In the genomic region with DNA sequence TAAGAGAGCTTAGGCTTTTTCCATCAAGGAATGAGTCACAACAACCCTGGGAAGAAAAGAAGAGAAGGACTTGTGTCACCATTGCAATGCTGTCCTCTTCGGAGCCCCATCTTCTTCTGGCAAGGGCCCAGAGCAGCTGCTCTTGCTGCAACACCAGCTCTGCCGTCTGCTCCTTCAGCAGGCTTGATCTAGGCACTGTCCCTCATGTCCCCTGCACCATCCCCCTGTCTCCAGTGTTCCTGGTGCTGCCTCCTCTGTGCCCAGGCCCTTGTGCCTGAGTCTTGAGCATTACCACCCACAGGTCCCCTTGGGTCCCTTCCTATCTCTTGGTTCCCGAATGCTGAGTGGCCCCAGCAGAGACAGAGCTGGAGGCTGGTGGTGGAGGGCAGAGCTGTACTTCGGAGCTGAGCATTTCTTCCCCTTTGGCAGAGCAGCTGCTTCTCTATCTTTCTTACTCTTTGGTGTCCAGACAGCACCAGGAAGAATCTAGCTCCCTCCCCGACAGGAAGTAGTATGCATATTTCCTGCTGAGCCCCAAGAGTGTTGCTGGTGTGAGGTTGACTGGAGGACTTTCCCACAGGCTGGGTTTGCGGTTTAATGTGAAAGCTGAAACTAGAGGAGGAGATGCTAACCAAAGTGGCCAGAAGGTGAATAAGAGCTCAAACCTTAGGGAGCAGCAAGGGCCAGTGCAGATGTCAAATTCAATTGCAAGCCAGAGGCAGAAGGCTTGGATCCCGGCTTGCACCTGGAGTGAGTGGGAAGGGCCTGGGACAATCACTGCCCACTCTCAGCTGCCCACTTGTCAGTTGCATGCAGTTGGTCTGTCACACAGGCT, we compare ENCODE assay signal across 8 cellular contexts. TPM values are rescaled to one million over a fixed set of nuclear protein-coding genes. Genes with fewer than 3 reads are reported as not detected.
DNase-seq lines count a peak whose midpoint lies in the region; ATAC-seq and TF ChIP-seq lines count a peak whose summit lies in the region.

No MANE protein-coding gene starts in this region.

- H3K9me2 ChIP-seq in SU-DHL-6 (replicated peaks; ENCODE audit: insufficient read depth, low read length) = no peaks in the 10 kb centered on the region

- peak overlapping the region; percentile 12 to 63 (median 35); a peak in 13 of 20 replicates for H3K4me3 ChIP-seq in BLaER1 treated with 17β-estradiol and CSF1 and Interleukin-3, amounts not matched to agents 10 nM and 100 nM
- H3K4me3 ChIP-seq in SU-DHL-6 (ENCODE audit: insufficient read depth, low read length, poor library complexity, severe bottlenecking) (peak overlapping the region; percentile 49), astrocyte of the spinal cord (ENCODE audit: low read depth, low read length) (no peak overlapping the region), lower lobe of right lung (no peak overlapping the region)

- intact Hi-C loops in lower lobe of right lung (cut with DNase I) = no loop called here

- peaks cover 0 to 15% (median 7%) of the 10 kb centered on the region in 11 experiments; a peak in 9 of 22 replicates for H3K27me3 ChIP-seq in BLaER1 treated with 17β-estradiol and CSF1 and Interleukin-3, amounts not matched to agents 10 nM and 100 nM
- H3K27me3 ChIP-seq in SU-DHL-6 (ENCODE audit: low read length) = no peaks in the 10 kb centered on the region
- no peaks in the 10 kb centered on the region for H3K27me3 ChIP-seq in lower lobe of right lung (ENCODE audit: low read depth)

- H3K36me3 ChIP-seq in BLaER1 treated with 17β-estradiol and CSF1 and Interleukin-3, amounts not matched to agents 10 nM and 100 nM = no peaks in the 10 kb centered on the region
- H3K36me3 ChIP-seq in SU-DHL-6 (ENCODE audit: low read length) (no peaks in the 10 kb centered on the region), lower lobe of right lung (no peaks in the 10 kb centered on the region)

- peaks cover 27 to 35% (median 33%) of the 10 kb centered on the region in 10 experiments for H3K4me1 ChIP-seq in BLaER1 treated with 17β-estradiol and CSF1 and Interleukin-3, amounts not matched to agents 10 nM and 100 nM
- H3K4me1 ChIP-seq in lower lobe of right lung = peaks cover 10% of the 10 kb centered on the region

- peak overlapping the region; percentile 47 to 80 (median 70); a peak in 21 of 22 replicates for H3K27ac ChIP-seq in BLaER1 treated with 17β-estradiol and CSF1 and Interleukin-3, amounts not matched to agents 10 nM and 100 nM
- H3K27ac ChIP-seq in SU-DHL-6 (ENCODE audit: low read depth, low read length) = peak overlapping the region; percentile 98
- H3K27ac ChIP-seq in lower lobe of right lung = peak overlapping the region; percentile 58

- H3F3A ChIP-seq in SU-DHL-6 (ENCODE audit: insufficient read depth) = peaks cover 83% of the 10 kb centered on the region

- peaks cover 0 to 13% (median 6%) of the 10 kb centered on the region in 11 experiments; a peak in 6 of 22 replicates for H4K20me1 ChIP-seq in BLaER1 treated with 17β-estradiol and CSF1 and Interleukin-3, amounts not matched to agents 10 nM and 100 nM
- H4K20me1 ChIP-seq in SU-DHL-6 (ENCODE audit: low read depth, low read length) = no peaks in the 10 kb centered on the region

- ATAC-seq in GM19324 (IDR thresholded peaks at IDR 0.05; ENCODE audit: low FRiP score, unreplicated experiment) = peak; percentile 84
- ATAC-seq in HG03280 (IDR thresholded peaks at IDR 0.05; ENCODE audit: unreplicated experiment) = peak; percentile 70
- peak; percentile 40 to 62 for ATAC-seq in lower lobe of right lung

- in situ Hi-C loops in astrocyte of the spinal cord (cut with HindIII; ENCODE audit: low sequenced_read_pairs) = no loop called here

- H3K79me2 ChIP-seq in SU-DHL-6 (ENCODE audit: insufficient read depth, low read length) = peaks cover 15% of the 10 kb centered on the region; the same call in 1 of the 2 replicates

- peak overlapping the region in 10 of 11 experiments; percentile 27 to 67 (median 62); a peak in 20 of 22 replicates for H3K9ac ChIP-seq in BLaER1 treated with 17β-estradiol and CSF1 and Interleukin-3, amounts not matched to agents 10 nM and 100 nM
- peak overlapping the region; percentile 77 for H3K9ac ChIP-seq in SU-DHL-6 (ENCODE audit: low read length)

- TF ChIP-seq CTCF in SU-DHL-6 (IDR thresholded peaks at IDR 0.05; ENCODE audit: insufficient read depth, low read length, poor library complexity, severe bottlenecking) = no peak
- no peak for TF ChIP-seq CTCF in astrocyte of the spinal cord (IDR thresholded peaks at IDR 0.05; ENCODE audit: low read depth, low read length)
- no peak for TF ChIP-seq CTCF in lower lobe of right lung (IDR thresholded peaks at IDR 0.05)

- H3K9me3 ChIP-seq in BLaER1 treated with 17β-estradiol and CSF1 and Interleukin-3, amounts not matched to agents 10 nM and 100 nM (replicated peaks in 1 of 11) = no peaks in the 10 kb centered on the region
- no peaks in the 10 kb centered on the region for H3K9me3 ChIP-seq in SU-DHL-6 (ENCODE audit: insufficient read depth, low read length)
- H3K9me3 ChIP-seq in lower lobe of right lung = no peaks in the 10 kb centered on the region

- H3K4me2 ChIP-seq in BLaER1 treated with 17β-estradiol and CSF1 and Interleukin-3, amounts not matched to agents 10 nM and 100 nM = peak overlapping the region; percentile 78 to 93 (median 91)
- H3K4me2 ChIP-seq in SU-DHL-6 (ENCODE audit: low read depth, low read length, poor library complexity, severe bottlenecking) = peak overlapping the region; percentile 83

- no peak overlapping the region for H2AFZ ChIP-seq in SU-DHL-6 (ENCODE audit: low read depth, low read length, severe bottlenecking)

- peak; percentile 85 for DNase-seq in astrocyte of the spinal cord (ENCODE audit: low read depth, low spot score)
- DNase-seq in lower lobe of right lung = no peak
- DNase-seq in stimulated activated naive CD4-positive, alpha-beta T cell treated with Interleukin-2 at 50 U/mL for 16 hours (lab: John Stamatoyannopoulos, UW) = peak; percentile 46
- no peak for DNase-seq in cerebellar cortex (ENCODE audit: low spot score)

RNA-seq across cellular contexts. Expression of a gene that starts 27.8 kb away (rescaled TPM):
- total RNA-seq in lower lobe of right lung = 12.4 TPM

Comparison
In these comparisons a context has a peak if more than half of its experiments do, and no peak if none do; other contexts are left out.
1. H3K4me3 ChIP-seq: peak in BLaER1 treated with 17β-estradiol and CSF1 and Interleukin-3, amounts not matched to agents 10 nM and 100 nM (10 of 10) and SU-DHL-6 (single experiment); none in astrocyte of the spinal cord (single experiment) and lower lobe of right lung (single experiment).
2. DNase-seq: peak in astrocyte of the spinal cord (single experiment) and stimulated activated naive CD4-positive, alpha-beta T cell treated with Interleukin-2 at 50 U/mL for 16 hours (single experiment); none in lower lobe of right lung (single experiment) and cerebellar cortex (single experiment).
3. Peak in every context shown above with its lines, with median percentiles within 50 percentile points of each other: H3K27ac ChIP-seq and ATAC-seq.